Comparison of ENCODE assay signal across 30 cellular contexts in the genomic region with DNA sequence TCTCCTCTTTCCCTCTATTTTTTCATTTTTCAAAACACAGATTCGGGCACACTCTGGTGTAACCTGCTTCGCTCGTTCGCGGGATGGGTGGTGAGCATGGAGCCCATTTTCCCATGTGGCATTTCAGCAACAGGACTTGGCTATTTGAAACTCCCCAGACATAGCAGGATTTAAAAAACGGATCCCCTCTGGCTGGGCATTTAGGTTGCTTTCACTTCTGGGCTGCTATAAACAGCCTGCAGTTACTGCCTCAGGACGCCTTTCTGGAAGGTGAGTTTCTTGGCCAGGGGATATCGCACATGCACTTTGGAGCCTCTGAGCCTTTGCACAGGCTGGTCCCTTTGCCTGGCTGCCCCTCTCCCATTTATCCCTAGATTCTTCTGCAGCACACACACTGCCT. TPM values are rescaled to one million over a fixed set of nuclear protein-coding genes. Genes with fewer than 3 reads are reported as not detected.
"Had no signal": no experiment of that assay in that cellular context is flagged by ENCODE, and none has a peak within 500 bp of the region (broad histone marks: within the 10 kb centered on the region; RNA-seq: fewer than 3 reads in every experiment).

No MANE protein-coding gene starts in this region.

- DNase-seq: naive thymus-derived CD8-positive, alpha-beta T cell; nephron progenitor cell; occipital lobe; ovary; right cardiac atrium; stimulated activated CD4-positive, alpha-beta T cell treated with anti-CD3 and anti-CD28 coated beads, Interleukin-12 subunit alpha, Interleukin-12 subunit beta, amount 100 ng/mL, for 4 hours; stimulated activated CD4-positive, alpha-beta T cell treated with anti-CD3 and anti-CD28 coated beads, Interleukin-1b, Interleukin-23, amount 100 ng/mL, for 48 hours; stimulated activated CD4-positive, alpha-beta T cell treated with anti-CD3 and anti-CD28 coated beads, Interleukin-4, amount 100 ng/mL, for 1 hour; stimulated activated CD4-positive, alpha-beta T cell treated with anti-CD3 and anti-CD28 coated beads, Interleukin-4, amount 100 ng/mL, for 4 hours; stimulated activated CD8-positive, alpha-beta memory T cell treated with anti-CD3 and anti-CD28 coated beads, Interleukin-4, amount 100 ng/mL, for 48 hours; stimulated activated naive CD4-positive, alpha-beta T cell; stimulated activated naive CD8-positive, alpha-beta T cell treated with anti-CD3 and anti-CD28 coated beads, Interleukin-15, amount 100 ng/mL, for 72 hours; stimulated activated naive CD8-positive, alpha-beta T cell treated with anti-CD3 and anti-CD28 coated beads, Interleukin-15, Interleukin-2, amounts not matched to agents 100 U/mL and 50 U/mL, for 24 hours; substantia nigra; testis; tibial artery; transverse colon; upper lobe of right lung; uterus had no signal

- H3K27me3 ChIP-seq: ovary, testis had no signal

- H3K27ac ChIP-seq: ovary, parathyroid adenoma, psoas muscle, skin epidermis, spleen, suprapubic skin, testis, tibial artery, transverse colon, upper lobe of right lung, uterus had no signal

- H3K4me1 ChIP-seq: parathyroid adenoma, psoas muscle, transverse colon, upper lobe of right lung, uterus had no signal

- ATAC-seq: naive thymus-derived CD8-positive, alpha-beta T cell; psoas muscle; right cardiac atrium; sciatic nerve; stimulated activated memory B cell treated with anti-CD40 and anti-IgM and Interleukin-4, amounts not matched to agents 10 μg/mL and 1 μg/mL and 100 μg/mL, for 72 hours; stimulated activated naive CD8-positive, alpha-beta T cell treated with anti-CD3 and anti-CD28 coated beads, Interleukin-15, amount 100 ng/mL, for 72 hours; stimulated activated naive CD8-positive, alpha-beta T cell treated with anti-CD3 and anti-CD28 coated beads, Interleukin-15, Interleukin-2, amounts not matched to agents 100 U/mL and 50 U/mL, for 24 hours; upper lobe of right lung had no signal

- H3K4me3 ChIP-seq: ovary, psoas muscle, skin epidermis, smooth muscle cell, spleen, suprapubic skin, testis, tibial artery, transverse colon, upper lobe of right lung, uterus had no signal

- H3K9ac ChIP-seq: parathyroid adenoma had no signal

- H3K9me3 ChIP-seq: ovary, psoas muscle, spleen, suprapubic skin, testis, tibial artery, transverse colon, upper lobe of right lung, uterus had no signal

- H3K36me3 ChIP-seq: ovary, spleen, suprapubic skin, tibial artery, transverse colon, upper lobe of right lung, uterus had no signal

RNA-seq across cellular contexts. Expression of a gene that starts 2.8 kb away (rescaled TPM):
- total RNA-seq: naive thymus-derived CD8-positive, alpha-beta T cell; natural killer cell treated with Interleukin-12 subunit alpha and Interleukin-12 subunit beta and Interleukin-15 and Interleukin-18, amount 100 ng/mL, for 72 hours; osteoblast; psoas muscle; renal cortical epithelial cell; smooth muscle cell; transverse colon; upper lobe of right lung had no signal
- polyA plus RNA-seq: smooth muscle cell had no signal
